In genomic region chr17:1211287-1211686, GRCh38 we compare ENCODE assay signal across 29 cellular contexts. TPM values are rescaled to one million over a fixed set of nuclear protein-coding genes. Genes with fewer than 3 reads are reported as not detected.
"Had no signal": no experiment of that assay in that cellular context is flagged by ENCODE, and none has a peak within 500 bp of the region (broad histone marks: within the 10 kb centered on the region; RNA-seq: fewer than 3 reads in every experiment).

No MANE protein-coding gene starts in this region.

- H3K9ac ChIP-seq: KMS-11 had no signal

- H3K4me2 ChIP-seq: KMS-11, PC-9 had no signal

- H3K9me3 ChIP-seq: adrenal gland had no signal

- ATAC-seq: activated CD4-positive, alpha-beta T cell treated with anti-CD3 and anti-CD28 coated beads for 36 hours; activated CD8-positive, alpha-beta T cell treated with anti-CD3 and anti-CD28 coated beads, Interleukin-2, amount 10 ng/mL, durations not matched to agents 7 days and 5 days; activated naive CD4-positive, alpha-beta T cell treated with anti-CD3 and anti-CD28 coated beads, Interleukin-2, amount 50 U/mL, for 72 hours had no signal

- H3K36me3 ChIP-seq: adrenal gland had no signal

- H2AFZ ChIP-seq: PC-9 had no signal

- H3K27ac ChIP-seq: adrenal gland, KMS-11, PC-9 had no signal

- DNase-seq: activated CD4-positive, alpha-beta T cell treated with anti-CD3 and anti-CD28 coated beads for 36 hours; activated CD4-positive, alpha-beta T cell treated with anti-CD3 and anti-CD28 coated beads, Interleukin-2, amount 10 ng/mL, durations not matched to agents 7 days and 5 days; activated CD4-positive, alpha-beta T cell treated with anti-CD3 and anti-CD28 coated beads, Interleukin-2, amount 50 U/mL, for 48 hours; activated CD8-positive, alpha-beta T cell treated with anti-CD3 and anti-CD28 coated beads, Interleukin-2, amount 10 ng/mL, durations not matched to agents 7 days and 5 days; activated gamma-delta T cell; activated naive CD4-positive, alpha-beta T cell treated with Interleukin-2 at 50 U/mL for 16 hours; activated T-cell treated with anti-CD3 and anti-CD28 coated beads, Interleukin-2, amount 50 U/mL, for 24 hours; adrenal gland; central memory CD4-positive, alpha-beta T cell; NCI-H1105; NCI-H1417 treated with DMSO at 0.1 percent for 48 hours; NCI-H1694 treated with DMSO at 0.1 percent for 48 hours; NCI-H2029; NCI-H345; NCI-H524 treated with DMSO at 0.1 percent for 48 hours; NK-92 treated with Interleukin-12 subunit alpha and Interleukin-12 subunit beta, amount 100 ng/mL, for 24 hours; T1000 had no signal

- H3K4me3 ChIP-seq: adrenal gland, PC-9 had no signal

- H3K4me1 ChIP-seq: adrenal gland had no signal

RNA-seq across cellular contexts. Expression of gene BHLHA9, which starts 59.0 kb away (rescaled TPM):
- total RNA-seq: activated CD4-positive, alpha-beta T cell treated with anti-CD3 and anti-CD28 coated beads for 36 hours; activated CD4-positive, alpha-beta T cell treated with anti-CD3 and anti-CD28 coated beads, Interleukin-2, amount 10 ng/mL, durations not matched to agents 7 days and 5 days; activated CD8-positive, alpha-beta T cell treated with anti-CD3 and anti-CD28 coated beads, Interleukin-2, amount 10 ng/mL, durations not matched to agents 7 days and 5 days; activated naive CD4-positive, alpha-beta T cell treated with anti-CD3 and anti-CD28 coated beads, Interleukin-2, amount 50 U/mL, for 72 hours; activated T-helper 2 cell treated with anti-CD3 and anti-CD28 coated beads, Interferon-gamma antibody, Interleukin-2, Interleukin-4, amounts not matched to agents 10 μg/mL and 5 μg/mL and 100 μg/mL, durations not matched to agents 14 hours and 24 hours and 36 hours; adrenal gland; astrocyte; bronchial epithelial cell; M059J; NCI-H460; OCI-LY7; PC-9; Right ventricle myocardium superior; T-helper 1 cell treated with Interleukin-12 subunit alpha and Interleukin-12 subunit beta and Interleukin-4 antibody, amounts not matched to agents 30 ng/mL and 1 ng/mL, for 36 hours; T-helper 2 cell treated with Interferon-gamma antibody and Interleukin-4, amounts not matched to agents 100 ng/mL and 5 ng/mL, for 36 hours had no signal
